13 cellular contexts compared by ENCODE assay signal in the genomic region with DNA sequence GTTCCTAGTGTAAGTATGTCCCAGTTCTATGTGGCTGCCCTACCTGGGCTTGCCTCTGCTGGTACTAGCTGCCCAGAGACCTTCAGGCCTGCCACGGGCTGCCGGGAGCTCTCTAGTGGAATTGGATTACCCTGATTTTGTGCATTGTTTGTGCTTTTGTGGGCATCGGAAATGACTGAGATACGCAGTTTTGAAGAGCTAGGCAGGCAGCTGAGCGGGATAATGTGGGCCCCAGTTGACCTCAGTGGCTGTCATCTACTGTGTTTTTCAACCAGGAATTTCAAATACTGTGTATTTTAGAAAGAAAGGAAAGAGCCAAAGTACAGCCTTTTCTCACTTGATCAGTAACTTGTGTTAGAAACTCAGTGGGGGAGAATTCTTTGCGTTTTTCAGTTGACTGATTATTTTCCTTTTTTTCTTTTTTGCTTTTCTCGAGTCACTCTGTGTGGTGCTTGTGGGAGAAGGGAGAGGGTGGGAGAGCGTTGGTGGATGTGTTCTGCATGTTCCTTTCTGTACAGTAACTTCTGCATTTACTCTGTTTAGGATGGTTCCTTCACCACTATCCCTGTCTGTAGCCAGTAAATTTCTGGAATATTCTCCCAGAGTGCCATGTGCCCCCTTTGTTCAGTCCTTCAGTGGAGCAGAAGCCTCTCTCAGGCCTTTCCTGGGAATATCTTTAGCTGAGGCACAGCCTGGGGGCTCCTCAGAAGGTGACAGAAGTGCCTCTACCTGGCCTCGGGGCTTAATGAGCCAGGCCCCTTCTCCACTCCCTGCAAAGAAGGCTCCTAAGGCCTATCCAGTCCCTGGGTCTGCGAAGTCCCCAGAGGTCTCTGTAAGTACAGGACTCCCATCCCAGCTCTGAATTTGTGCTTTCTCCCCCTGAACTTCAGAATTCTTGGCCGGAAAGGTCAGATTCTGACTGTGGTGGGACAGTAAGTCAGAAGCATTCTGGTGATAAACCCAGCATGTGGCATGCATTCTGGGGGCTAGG. TPM values are rescaled to one million over a fixed set of nuclear protein-coding genes. Genes with fewer than 3 reads are reported as not detected.
DNase-seq lines count a peak whose midpoint lies in the region; ATAC-seq and TF ChIP-seq lines count a peak whose summit lies in the region.
"Had no signal": no experiment of that assay in that cellular context is flagged by ENCODE, and none has a peak within 500 bp of the region (broad histone marks: within the 10 kb centered on the region; RNA-seq: fewer than 3 reads in every experiment).

No MANE protein-coding gene starts in this region.

- WGBS in prostate gland = 78% methylated on average over 11 of the region's 11 CpGs

- H3K27ac Mint-ChIP-seq in progenitor cell of endocrine pancreas = peak overlapping the region; percentile 60
- H3K27ac Mint-ChIP-seq in T-helper 17 cell = no peak overlapping the region

- DNase-seq in EH (ENCODE audit: low read depth) = peak; percentile 79
- DNase-seq in glomerular visceral epithelial cell (ENCODE audit: extremely low spot score) = peak; percentile 70
- no peak for DNase-seq in progenitor cell of endocrine pancreas (ENCODE audit: low spot score, unreplicated experiment)
- DNase-seq in T-helper 17 cell = no peak
- no peak for DNase-seq in germinal center (ENCODE audit: low spot score)
- no peak for DNase-seq in prostate gland (ENCODE audit: low spot score)
- DNase-seq: GOT3, NCI-H1930 had no signal

- H3K4me1 Mint-ChIP-seq in progenitor cell of endocrine pancreas (ENCODE audit: low read depth) (peaks cover 6% of the 10 kb centered on the region), T-helper 17 cell (peaks cover 16% of the 10 kb centered on the region)

- intact Hi-C loops in prostate gland (cut with DNase I) = no loop called here

- H3K4me3 ChIP-seq in prostate gland = no peak overlapping the region
- H3K4me3 ChIP-seq: sigmoid colon had no signal

- no peaks in the 10 kb centered on the region for H3K36me3 Mint-ChIP-seq in progenitor cell of endocrine pancreas (ENCODE audit: insufficient read depth)
- no peaks in the 10 kb centered on the region for H3K36me3 Mint-ChIP-seq in T-helper 17 cell (ENCODE audit: low read depth)

- H3K9me3 Mint-ChIP-seq in progenitor cell of endocrine pancreas (ENCODE audit: low read depth) = no peaks in the 10 kb centered on the region

- H3K9me3 ChIP-seq in T-helper 17 cell (ENCODE audit: control insufficient read depth, low read length, poor library complexity, severe bottlenecking) = no peaks in the 10 kb centered on the region
- H3K9me3 ChIP-seq in prostate gland = no peaks in the 10 kb centered on the region
- H3K9me3 ChIP-seq: sigmoid colon had no signal

- no peaks in the 10 kb centered on the region for H3K36me3 ChIP-seq in prostate gland

- TF ChIP-seq CTCF in VCaP (conservative IDR thresholded peaks at IDR 0.05) (no peak), progenitor cell of endocrine pancreas (IDR thresholded peaks at IDR 0.05; ENCODE audit: unreplicated experiment) (no peak), prostate gland (IDR thresholded peaks at IDR 0.05) (no peak)

- ATAC-seq in GM21717 (IDR thresholded peaks at IDR 0.05; ENCODE audit: unreplicated experiment) (no peak), T-helper 17 cell (no peak)

- no peaks in the 10 kb centered on the region for H3K4me1 ChIP-seq in prostate gland (replicated peaks)

- TF ChIP-seq POLR2A in prostate gland (IDR thresholded peaks at IDR 0.05) = no peak

- H3K27ac ChIP-seq in VCaP (peak overlapping the region; percentile 41; the same call in 1 of the 2 replicates), prostate gland (no peak overlapping the region)
- H3K27ac ChIP-seq: sigmoid colon had no signal

- H3K27me3 Mint-ChIP-seq in progenitor cell of endocrine pancreas = no peaks in the 10 kb centered on the region
- no peaks in the 10 kb centered on the region for H3K27me3 Mint-ChIP-seq in T-helper 17 cell

- H3K4me3 Mint-ChIP-seq in progenitor cell of endocrine pancreas (ENCODE audit: low read depth) = no peak overlapping the region
- H3K4me3 Mint-ChIP-seq in T-helper 17 cell = no peak overlapping the region

- H3K27me3 ChIP-seq in prostate gland (replicated peaks; ENCODE audit: insufficient read depth) = no peaks in the 10 kb centered on the region
- H3K27me3 ChIP-seq: sigmoid colon had no signal

RNA-seq across cellular contexts. Expression of gene SLC12A3, which starts 15.0 kb away (rescaled TPM):
- total RNA-seq in progenitor cell of endocrine pancreas = not detected in 2 replicates
- not detected for total RNA-seq in T-helper 17 cell
- total RNA-seq in prostate gland = under 1 TPM in 1 of 2 donors, not detected in 1; 0.23 TPM
- total RNA-seq: bronchial epithelial cell, lung microvascular endothelial cell, sigmoid colon had no signal

Comparison
In these comparisons a context has a peak if more than half of its experiments do, and no peak if none do; other contexts are left out.
1. DNase-seq: peak in EH (single experiment) and glomerular visceral epithelial cell (single experiment); none in progenitor cell of endocrine pancreas (single experiment), T-helper 17 cell (0 of 3), germinal center (single experiment) and prostate gland (single experiment).